In genomic region chr6:134961366-134961765, GRCh38 we compare ENCODE assay signal across 14 cellular contexts. TPM values are rescaled to one million over a fixed set of nuclear protein-coding genes. Genes with fewer than 3 reads are reported as not detected.
DNase-seq lines count a peak whose midpoint lies in the region; ATAC-seq and TF ChIP-seq lines count a peak whose summit lies in the region.
"Had no signal": no experiment of that assay in that cellular context is flagged by ENCODE, and none has a peak within 500 bp of the region (broad histone marks: within the 10 kb centered on the region; RNA-seq: fewer than 3 reads in every experiment).

No MANE protein-coding gene starts in this region.

- H3T11ph ChIP-seq in H9 (ENCODE audit: low read length): no peak overlapping the region

- H4K5ac ChIP-seq in H9 (ENCODE audit: insufficient read length, low read depth, low read length): no peak overlapping the region

- H3K4me1 Mint-ChIP-seq in activated T-cell treated with anti-CD3 and anti-CD28 coated beads, Interleukin-2, amount 50 U/mL, for 72 hours (ENCODE audit: low read depth): peaks cover 14% of the 10 kb centered on the region
- peaks cover 14% of the 10 kb centered on the region for H3K4me1 Mint-ChIP-seq in T-helper 2 cell treated with Interferon-gamma antibody and Interleukin-4, amounts not matched to agents 5 μg/mL and 100 μg/mL, for 36 hours (ENCODE audit: low read depth)
- peaks cover 0 to 11% (median 0%) of the 10 kb centered on the region in 7 donors for H3K4me1 Mint-ChIP-seq in naive thymus-derived CD4-positive, alpha-beta T cell
- no peaks in the 10 kb centered on the region for H3K4me1 Mint-ChIP-seq in H9
- H3K4me1 Mint-ChIP-seq: CD4-positive, alpha-beta memory T cell had no signal

- H2BK5ac ChIP-seq in H9 (ENCODE audit: insufficient read length, low read length): no peak overlapping the region

- H3K18ac ChIP-seq in H9 (ENCODE audit: insufficient read length, low read depth, low read length): no peak overlapping the region

- POLR2A ChIA-PET in naive thymus-derived CD4-positive, alpha-beta T cell (lab: Charles Lee): interaction anchor here (0.7 kb wide), 1 partner anchor 133 kb away, joined by 3 read pairs; no protein-coding TSS in a partner anchor

- H3K36me3 ChIP-seq in naive thymus-derived CD4-positive, alpha-beta T cell (ENCODE audit: control insufficient read depth in 2 of 3, insufficient read depth in 3 of 3, low read length in 3 of 3): peaks cover 0 to 25% (median 4%) of the 10 kb centered on the region in 3 experiments

- no peaks in the 10 kb centered on the region for H3K23me2 ChIP-seq in H9 (ENCODE audit: insufficient read length, low read depth, low read length, poor library complexity, severe bottlenecking)

- H3K14ac ChIP-seq in H9 (ENCODE audit: insufficient read depth, low read length): no peak overlapping the region

- no peaks in the 10 kb centered on the region for H3K4me1 ChIP-seq in naive thymus-derived CD4-positive, alpha-beta T cell (ENCODE audit: control insufficient read depth in 2 of 2, insufficient read depth in 2 of 2, low read length in 2 of 2)
- H3K4me1 ChIP-seq in H9 (ENCODE audit: insufficient read depth, low read length): no peaks in the 10 kb centered on the region
- H3K4me1 ChIP-seq: A549, BE2C had no signal

- peak in 1 of 2 donors; percentile 48 for ATAC-seq in activated T-cell treated with anti-CD3 and anti-CD28 coated beads, Interleukin-2, amount 50 U/mL, for 72 hours (replicated peaks in 1 of 2)
- ATAC-seq in naive thymus-derived CD4-positive, alpha-beta T cell: peak; percentile 52
- ATAC-seq: A549, GM12878 had no signal

- no peak overlapping the region for H3K4ac ChIP-seq in H9 (ENCODE audit: low read depth, low read length)

- H3K36me3 Mint-ChIP-seq in activated T-cell treated with anti-CD3 and anti-CD28 coated beads, Interleukin-2, amount 50 U/mL, for 72 hours (ENCODE audit: insufficient read depth in 2 of 2): peaks cover 14 to 56% of the 10 kb centered on the region in 2 donors
- H3K36me3 Mint-ChIP-seq in T-helper 2 cell treated with Interferon-gamma antibody and Interleukin-4, amounts not matched to agents 5 μg/mL and 100 μg/mL, for 36 hours (ENCODE audit: low read depth): peaks cover 58% of the 10 kb centered on the region
- H3K36me3 Mint-ChIP-seq in naive thymus-derived CD4-positive, alpha-beta T cell: peaks cover 21 to 67% (median 58%) of the 10 kb centered on the region in 5 donors
- H3K36me3 Mint-ChIP-seq in H9 (ENCODE audit: insufficient read depth in 1 of 3, low read depth in 3 of 3): peaks cover 33 to 51% (median 48%) of the 10 kb centered on the region in 3 experiments

- no peak for DNase-seq in activated T-cell treated with anti-CD3 and anti-CD28 coated beads, Interleukin-2, amount 50 U/mL, for 72 hours
- DNase-seq in activated T-cell treated with anti-CD3 and anti-CD28 coated beads for 4 hours: no peak
- peak; percentile 24 for DNase-seq in T-helper 2 cell treated with Interferon-gamma antibody and Interleukin-4, amounts not matched to agents 5 μg/mL and 100 μg/mL, for 36 hours (ENCODE audit: low spot score)
- DNase-seq in naive thymus-derived CD4-positive, alpha-beta T cell: no peak
- DNase-seq in SIG-M5 (lab: John Stamatoyannopoulos, UW): no peak
- DNase-seq in H9: no peak
- DNase-seq: BE2C; CD4-positive, alpha-beta memory T cell; DMS79; GM23248 had no signal

- no CpG with 5 or more reads among the region's 3 CpGs for WGBS in H9 (ENCODE audit: extremely low coverage, insufficient read length, low lambda C conversion rate)

- no peak overlapping the region for H2AK5ac ChIP-seq in H9 (ENCODE audit: insufficient read length, low read length)

- no peak overlapping the region for H2BK12ac ChIP-seq in H9 (ENCODE audit: insufficient read length, low read depth, low read length)

- H3K27ac ChIP-seq in naive thymus-derived CD4-positive, alpha-beta T cell (ENCODE audit: low read depth, low read length): no peak overlapping the region
- no peak overlapping the region for H3K27ac ChIP-seq in H9 (ENCODE audit: insufficient read length, low read depth, low read length)
- H3K27ac ChIP-seq: A549, C4-2B, GM23248, HL-60 had no signal

- no peak overlapping the region for H4K91ac ChIP-seq in H9 (ENCODE audit: insufficient read length, low read depth, low read length)

- H3K4me2 ChIP-seq in H9 (ENCODE audit: insufficient read depth, insufficient read length, low read length): no peak overlapping the region
- H3K4me2 ChIP-seq: A549 had no signal

- no peak overlapping the region for H2BK120ac ChIP-seq in H9 (ENCODE audit: low read depth, low read length, poor library complexity, severe bottlenecking)

- H3K79me1 ChIP-seq in H9 (ENCODE audit: insufficient read depth, low read depth, low read length, poor library complexity, severe bottlenecking): no peaks in the 10 kb centered on the region

- no peak overlapping the region for H2AFZ ChIP-seq in H9 (ENCODE audit: low read length)
- H2AFZ ChIP-seq: GM23248 had no signal

- no peak overlapping the region for H3K4me3 ChIP-seq in naive thymus-derived CD4-positive, alpha-beta T cell (ENCODE audit: low read length)
- H3K4me3 ChIP-seq: A549, GM12878, GM23248 had no signal

- H3K23ac ChIP-seq in H9 (ENCODE audit: insufficient read length, low read depth, low read length): no peak overlapping the region

- no peak for TF ChIP-seq CTCF in H9 (conservative IDR thresholded peaks at IDR 0.05)

- no peak overlapping the region for H4K8ac ChIP-seq in H9 (replicated peaks; ENCODE audit: insufficient read length, low read depth, low read length)

- H3K9ac ChIP-seq in H9 (ENCODE audit: extremely low read depth, insufficient read length, low read length): no peak overlapping the region
- H3K9ac ChIP-seq: GM23248 had no signal

- no peak overlapping the region for H3K4me3 Mint-ChIP-seq in activated T-cell treated with anti-CD3 and anti-CD28 coated beads, Interleukin-2, amount 50 U/mL, for 72 hours
- H3K4me3 Mint-ChIP-seq in T-helper 2 cell treated with Interferon-gamma antibody and Interleukin-4, amounts not matched to agents 5 μg/mL and 100 μg/mL, for 36 hours: no peak overlapping the region
- no peak overlapping the region for H3K4me3 Mint-ChIP-seq in naive thymus-derived CD4-positive, alpha-beta T cell
- no peak overlapping the region for H3K4me3 Mint-ChIP-seq in H9
- H3K4me3 Mint-ChIP-seq: CD4-positive, alpha-beta memory T cell had no signal

- intact Hi-C loops in naive thymus-derived CD4-positive, alpha-beta T cell (cut with micrococcal nuclease): no loop called here

- H2BK15ac ChIP-seq in H9 (ENCODE audit: low read depth, low read length): no peak overlapping the region

- no peak overlapping the region for H3K56ac ChIP-seq in H9 (ENCODE audit: insufficient read length, low read depth, low read length)

- no peaks in the 10 kb centered on the region for H3K27me3 ChIP-seq in naive thymus-derived CD4-positive, alpha-beta T cell (ENCODE audit: control insufficient read depth in 2 of 2, insufficient read depth in 2 of 2, low read length in 2 of 2)
- H3K27me3 ChIP-seq in H9 (ENCODE audit: insufficient read depth, low read length): no peaks in the 10 kb centered on the region
- H3K27me3 ChIP-seq: BE2C had no signal

- H3K27me3 Mint-ChIP-seq in activated T-cell treated with anti-CD3 and anti-CD28 coated beads, Interleukin-2, amount 50 U/mL, for 72 hours (ENCODE audit: low read depth): no peaks in the 10 kb centered on the region
- no peaks in the 10 kb centered on the region for H3K27me3 Mint-ChIP-seq in T-helper 2 cell treated with Interferon-gamma antibody and Interleukin-4, amounts not matched to agents 5 μg/mL and 100 μg/mL, for 36 hours (ENCODE audit: low read depth)
- H3K27me3 Mint-ChIP-seq in naive thymus-derived CD4-positive, alpha-beta T cell: no peaks in the 10 kb centered on the region
- no peaks in the 10 kb centered on the region for H3K27me3 Mint-ChIP-seq in H9 (ENCODE audit: low read depth)
- H3K27me3 Mint-ChIP-seq: CD4-positive, alpha-beta memory T cell had no signal

- H2BK20ac ChIP-seq in H9 (ENCODE audit: low read depth, low read length, poor library complexity, severe bottlenecking): no peak overlapping the region

- CTCF ChIA-PET in naive thymus-derived CD4-positive, alpha-beta T cell (lab: Charles Lee): no interaction called here

- peak overlapping the region; percentile 61 for H3K27ac Mint-ChIP-seq in activated T-cell treated with anti-CD3 and anti-CD28 coated beads, Interleukin-2, amount 50 U/mL, for 72 hours
- peak overlapping the region; percentile 46 for H3K27ac Mint-ChIP-seq in T-helper 2 cell treated with Interferon-gamma antibody and Interleukin-4, amounts not matched to agents 5 μg/mL and 100 μg/mL, for 36 hours
- peak overlapping the region in 2 of 9 donors; percentile 7 to 14 for H3K27ac Mint-ChIP-seq in naive thymus-derived CD4-positive, alpha-beta T cell
- 0 out of 7 replicates have a peak overlapping the region, but pooled peaks of 1 of the 3 experiments have one; percentile 16 for H3K27ac Mint-ChIP-seq in H9
- H3K27ac Mint-ChIP-seq: CD4-positive, alpha-beta memory T cell had no signal

- no peaks in the 10 kb centered on the region for H3K9me3 Mint-ChIP-seq in activated T-cell treated with anti-CD3 and anti-CD28 coated beads, Interleukin-2, amount 50 U/mL, for 72 hours
- peaks cover 23% of the 10 kb centered on the region for H3K9me3 Mint-ChIP-seq in T-helper 2 cell treated with Interferon-gamma antibody and Interleukin-4, amounts not matched to agents 5 μg/mL and 100 μg/mL, for 36 hours
- peaks cover 2 to 29% (median 8%) of the 10 kb centered on the region in 11 donors for H3K9me3 Mint-ChIP-seq in naive thymus-derived CD4-positive, alpha-beta T cell
- peaks cover 8 to 11% of the 10 kb centered on the region in 2 experiments; a peak in 4 of 5 replicates for H3K9me3 Mint-ChIP-seq in H9

- H3K79me2 ChIP-seq in H9 (ENCODE audit: insufficient read depth, low read length): no peaks in the 10 kb centered on the region

- no peaks in the 10 kb centered on the region for H4K20me1 ChIP-seq in H9 (ENCODE audit: control insufficient read depth, insufficient read depth, insufficient read length)

- no peaks in the 10 kb centered on the region for H3K9me3 ChIP-seq in naive thymus-derived CD4-positive, alpha-beta T cell (ENCODE audit: control insufficient read depth in 2 of 3, low read length in 3 of 3)
- H3K9me3 ChIP-seq in H9 (ENCODE audit: control insufficient read depth, low read depth, low read length): no peaks in the 10 kb centered on the region
- H3K9me3 ChIP-seq: A549, BE2C had no signal

RNA-seq across cellular contexts. Expression of gene ALDH8A1, which starts 11.5 kb away (rescaled TPM):
- total RNA-seq in activated T-cell treated with anti-CD3 and anti-CD28 coated beads, Interleukin-2, amount 50 U/mL, for 72 hours: 1 to 10 TPM; 1.8 to 5.6 TPM
- 1 to 10 TPM; 1.7 to 4.3 (median 2.8) TPM for total RNA-seq in naive thymus-derived CD4-positive, alpha-beta T cell
- under 1 TPM in 1 of 2 donors, not detected in 1; 0.20 TPM for polyA plus RNA-seq in naive thymus-derived CD4-positive, alpha-beta T cell
- total RNA-seq in H9 (2021): 0.24 TPM in 1 of 2 replicates, not detected in the other
- total RNA-seq: GM23248 had no signal
- polyA plus RNA-seq: CD4-positive, alpha-beta memory T cell; GM23248 had no signal
